In the genomic region with DNA sequence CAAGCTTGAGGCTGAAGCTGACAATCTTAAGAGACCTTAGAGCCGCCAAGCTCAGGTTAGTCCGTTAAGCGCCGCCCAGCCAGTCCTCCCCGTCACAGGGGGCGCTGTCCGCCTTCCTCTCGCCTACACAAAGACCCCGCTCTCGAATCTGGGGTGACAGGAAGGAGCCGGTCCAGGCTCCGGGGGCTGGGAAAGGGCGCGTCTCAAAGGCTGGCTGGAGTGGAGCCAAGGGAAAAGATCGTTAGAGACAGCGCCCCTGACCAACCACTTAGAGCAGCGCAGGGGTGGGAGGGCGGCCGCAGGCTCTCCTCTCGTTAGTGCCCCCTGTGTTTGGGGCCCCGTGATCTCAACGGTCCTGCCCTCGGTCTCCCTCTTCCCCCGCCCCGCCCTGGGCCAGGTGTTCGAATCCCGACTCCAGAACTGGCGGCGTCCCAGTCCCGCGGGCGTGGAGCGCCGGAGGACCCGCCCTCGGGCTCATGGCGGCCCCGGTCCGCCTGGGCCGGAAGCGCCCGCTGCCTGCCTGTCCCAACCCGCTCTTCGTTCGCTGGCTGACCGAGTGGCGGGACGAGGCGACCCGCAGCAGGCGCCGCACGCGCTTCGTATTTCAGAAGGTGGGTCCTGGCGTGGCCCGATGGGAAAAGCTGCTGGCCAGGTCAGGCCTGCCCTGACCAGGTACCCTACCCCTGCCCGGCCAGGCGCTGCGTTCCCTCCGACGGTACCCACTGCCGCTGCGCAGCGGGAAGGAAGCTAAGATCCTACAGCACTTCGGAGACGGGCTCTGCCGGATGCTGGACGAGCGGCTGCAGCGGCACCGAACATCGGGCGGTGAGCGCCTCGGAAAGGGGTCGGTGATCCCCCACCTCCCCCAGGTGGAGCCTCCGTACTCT, we compare ENCODE assay signal across 8 cellular contexts. TPM values are rescaled to one million over a fixed set of nuclear protein-coding genes. Genes with fewer than 3 reads are reported as not detected.
A peak's percentile ranks its signal among the peaks of the same experiment; 100 is the strongest.
DNase-seq lines count a peak whose midpoint lies in the region; ATAC-seq and TF ChIP-seq lines count a peak whose summit lies in the region.

A gene with protein sequence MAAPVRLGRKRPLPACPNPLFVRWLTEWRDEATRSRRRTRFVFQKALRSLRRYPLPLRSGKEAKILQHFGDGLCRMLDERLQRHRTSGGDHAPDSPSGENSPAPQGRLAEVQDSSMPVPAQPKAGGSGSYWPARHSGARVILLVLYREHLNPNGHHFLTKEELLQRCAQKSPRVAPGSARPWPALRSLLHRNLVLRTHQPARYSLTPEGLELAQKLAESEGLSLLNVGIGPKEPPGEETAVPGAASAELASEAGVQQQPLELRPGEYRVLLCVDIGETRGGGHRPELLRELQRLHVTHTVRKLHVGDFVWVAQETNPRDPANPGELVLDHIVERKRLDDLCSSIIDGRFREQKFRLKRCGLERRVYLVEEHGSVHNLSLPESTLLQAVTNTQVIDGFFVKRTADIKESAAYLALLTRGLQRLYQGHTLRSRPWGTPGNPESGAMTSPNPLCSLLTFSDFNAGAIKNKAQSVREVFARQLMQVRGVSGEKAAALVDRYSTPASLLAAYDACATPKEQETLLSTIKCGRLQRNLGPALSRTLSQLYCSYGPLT (plus strand): TSS at position 156 of the 887 bp plus-strand sequence. CDS start 321 bp downstream, at position 477.

- no peaks in the 10 kb centered on the region for H3K27me3 ChIP-seq in kidney epithelial cell (ENCODE audit: control insufficient read depth, insufficient read depth, low read length)

- peak within 1 kb of the TSS; percentile 83 for H3K4me3 ChIP-seq in GM12864 (ENCODE audit: low read depth, low read length)
- H3K4me3 ChIP-seq in kidney epithelial cell (ENCODE audit: low read depth, low read length): peak within 1 kb of the TSS; percentile 64

- TF ChIP-seq CTCF in GM12864 (IDR thresholded peaks at IDR 0.05; ENCODE audit: low read depth, low read length, missing control alignments) (peak; percentile 85), kidney epithelial cell (IDR thresholded peaks at IDR 0.05; ENCODE audit: insufficient read depth, low read length, poor library complexity, severe bottlenecking) (peak; percentile 92)

- peak; percentile 36 for ATAC-seq in HG03175 (IDR thresholded peaks at IDR 0.05; ENCODE audit: unreplicated experiment)
- ATAC-seq in HG03469 (IDR thresholded peaks at IDR 0.05; ENCODE audit: unreplicated experiment): no peak

- H3K36me3 ChIP-seq in kidney epithelial cell (ENCODE audit: control insufficient read depth, insufficient read depth, low read length): peaks cover 3% of the 10 kb centered on the region

- DNase-seq in GM12864 (ENCODE audit: low read depth) (peak; percentile 91), NCI-H524 (lab: John Stamatoyannopoulos, UW) (peak; percentile 94 to 95), cerebellum (ENCODE audit: low spot score) (peak; percentile 92), kidney epithelial cell (ENCODE audit: low read depth) (peak; percentile 89)
- peak; percentile 92 to 95 for DNase-seq in activated CD4-positive, alpha-beta T cell treated with anti-CD3 and anti-CD28 coated beads for 24 hours (ENCODE audit: low read depth in 2 of 2)
- DNase-seq in stimulated activated CD4-positive, alpha-beta T cell treated with anti-CD3 and anti-CD28 coated beads, Interleukin-15, amount 100 ng/mL, for 24 hours: peak; percentile 97

RNA-seq across cellular contexts. Expression of the gene that starts here (rescaled TPM):
- total RNA-seq in cerebellum: 40.6 TPM
- 63.6 and 77.5 TPM in 2 replicates for total RNA-seq in kidney epithelial cell
